In the genomic region with DNA sequence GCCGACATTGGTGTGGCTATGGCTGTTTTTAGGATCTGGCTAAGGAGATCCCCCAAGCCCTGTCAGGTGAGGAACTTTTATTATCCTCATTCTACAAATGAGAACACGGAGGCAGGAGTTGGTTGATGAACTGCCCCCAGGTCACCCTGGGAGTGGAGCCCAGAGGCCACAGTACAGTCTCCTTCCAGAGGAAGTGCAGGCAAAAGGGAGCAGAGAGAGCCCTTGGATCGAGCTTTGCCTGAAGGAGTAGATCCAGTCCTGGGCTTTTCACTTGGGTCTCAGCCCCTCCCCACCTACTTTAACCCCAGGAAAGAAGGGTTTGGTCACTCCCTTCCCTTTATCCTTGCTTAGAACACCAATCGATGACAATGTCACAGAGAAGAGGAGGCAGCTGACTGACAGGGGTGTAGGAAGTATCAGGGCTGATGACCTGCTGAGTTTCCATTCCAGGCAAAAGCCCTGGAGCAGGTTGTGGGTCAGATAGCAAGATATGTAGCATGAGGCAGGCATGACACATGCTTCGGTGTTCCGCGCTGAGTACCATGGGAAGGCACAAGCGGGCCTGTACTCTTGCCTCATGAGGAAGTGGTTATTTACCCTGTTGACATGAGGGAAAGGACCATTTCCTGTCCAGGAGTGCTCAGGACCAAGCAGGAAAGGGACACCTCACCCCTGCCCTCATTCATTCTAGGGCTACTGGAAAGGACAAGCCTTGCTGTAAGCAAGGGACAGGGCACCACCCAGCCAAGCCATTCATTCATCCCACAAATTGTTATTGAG, we compare ENCODE assay signal across 18 cellular contexts. TPM values are rescaled to one million over a fixed set of nuclear protein-coding genes. Genes with fewer than 3 reads are reported as not detected.
DNase-seq lines count a peak whose midpoint lies in the region; ATAC-seq, FAIRE-seq and TF ChIP-seq lines count a peak whose summit lies in the region.
"Had no signal": no experiment of that assay in that cellular context is flagged by ENCODE, and none has a peak within 500 bp of the region (broad histone marks: within the 10 kb centered on the region; RNA-seq: fewer than 3 reads in every experiment).

No MANE protein-coding gene starts in this region.

- no peak overlapping the region for H3K56ac ChIP-seq in H1 (replicated peaks; ENCODE audit: insufficient read length, low read depth, low read length)

- no peak overlapping the region for H3K23ac ChIP-seq in H1 (ENCODE audit: insufficient read length)

- H3K27me3 Mint-ChIP-seq in neural crest cell (ENCODE audit: low read depth) = no peaks in the 10 kb centered on the region

- no peak overlapping the region for H2AK5ac ChIP-seq in H1 (ENCODE audit: low read depth, low read length)

- no peaks in the 10 kb centered on the region for H3K79me1 ChIP-seq in H1 (ENCODE audit: low read depth, low read length)

- POLR2A ChIA-PET in H1 (lab: Charles Lee; ENCODE audit: partially characterized antibody) = no interaction called here

- no peak for TF ChIP-seq POLR2A in H1 (IDR thresholded peaks at IDR 0.05; ENCODE audit: control extremely low read depth in 1 of 2, low read depth in 2 of 2, low read length in 2 of 2)
- no peak for TF ChIP-seq POLR2A in Peyer's patch (IDR thresholded peaks at IDR 0.05)

- H3K27me3 ChIP-seq in H1 (replicated peaks in 1 of 4; ENCODE audit: control insufficient read depth in 3 of 4, extremely low read depth in 1 of 4, insufficient read depth in 3 of 4, low read length in 3 of 4) (no peaks in the 10 kb centered on the region; a peak in 1 of 7 replicates), Peyer's patch (no peaks in the 10 kb centered on the region)
- H3K27me3 ChIP-seq: dorsolateral prefrontal cortex had no signal

- H2BK15ac ChIP-seq in H1 (ENCODE audit: low read length) = no peak overlapping the region; the same call in 1 of the 2 replicates

- H3K18ac ChIP-seq in H1 (ENCODE audit: extremely low read depth, low read length) = no peak overlapping the region

- peak overlapping the region; percentile 38; the same call in 1 of the 2 replicates for H2AFZ ChIP-seq in H1 (ENCODE audit: low read length)

- H3K9me3 ChIP-seq in H1 (ENCODE audit: insufficient read depth in 2 of 2, low read depth in 1 of 2, low read length in 1 of 2) (no peaks in the 10 kb centered on the region), Peyer's patch (no peaks in the 10 kb centered on the region)

- H2BK5ac ChIP-seq in H1 (ENCODE audit: low read depth, low read length) = no peak overlapping the region

- TF ChIP-seq EP300 in H1 (IDR thresholded peaks at IDR 0.05; ENCODE audit: borderline replicate concordance in 1 of 2, low read depth in 2 of 2, low read length in 2 of 2) = no peak

- no peak overlapping the region for H3K9ac ChIP-seq in H1 (replicated peaks in 1 of 4; ENCODE audit: extremely low read depth in 1 of 4, low read depth in 3 of 4, low read length in 3 of 4)

- WGBS in H1 (ENCODE audit: extremely low coverage in 1 of 2, insufficient coverage in 1 of 2, insufficient read length in 1 of 2, insufficient replicate concordance in 2 of 2, low coverage in 1 of 2, low lambda C conversion rate in 2 of 2, missing lambda C conversion rate in 1 of 2), 2 experiments = 91% methylated on average over 8 of the region's 8 CpGs; no CpG with 5 or more reads in 1 of the 2 experiments

- no peak for ATAC-seq in GM18870 (IDR thresholded peaks at IDR 0.05; ENCODE audit: unreplicated experiment)
- ATAC-seq: activated naive CD8-positive, alpha-beta T cell treated with anti-CD3 and anti-CD28 coated beads, Interleukin-2, amount 50 U/mL, for 24 hours; naive thymus-derived CD8-positive, alpha-beta T cell had no signal

- H3K9me3 Mint-ChIP-seq in neural crest cell = no peaks in the 10 kb centered on the region
- H3K9me3 Mint-ChIP-seq: activated naive CD8-positive, alpha-beta T cell treated with anti-CD3 and anti-CD28 coated beads, Interleukin-2, amount 50 U/mL, for 24 hours; activated T-cell treated with anti-CD3 and anti-CD28 coated beads, Interleukin-2, amount 50 U/mL, for 24 hours; IgD-negative memory B cell; naive thymus-derived CD8-positive, alpha-beta T cell had no signal

- no peak overlapping the region for H4K5ac ChIP-seq in H1 (ENCODE audit: insufficient read length, low read depth, low read length)

- peak overlapping the region; percentile 27 for H3K27ac Mint-ChIP-seq in neural crest cell (ENCODE audit: unreplicated experiment)
- H3K27ac Mint-ChIP-seq: activated naive CD8-positive, alpha-beta T cell treated with anti-CD3 and anti-CD28 coated beads, Interleukin-2, amount 50 U/mL, for 24 hours; activated T-cell treated with anti-CD3 and anti-CD28 coated beads, Interleukin-2, amount 50 U/mL, for 24 hours; IgD-negative memory B cell; naive thymus-derived CD8-positive, alpha-beta T cell had no signal

- no peaks in the 10 kb centered on the region for H3K79me2 ChIP-seq in H1 (ENCODE audit: control insufficient read depth in 1 of 2, insufficient read depth in 2 of 2, low read length in 2 of 2)

- no peak overlapping the region for H3K4me3 Mint-ChIP-seq in neural crest cell
- H3K4me3 Mint-ChIP-seq: activated naive CD8-positive, alpha-beta T cell treated with anti-CD3 and anti-CD28 coated beads, Interleukin-2, amount 50 U/mL, for 24 hours; activated T-cell treated with anti-CD3 and anti-CD28 coated beads, Interleukin-2, amount 50 U/mL, for 24 hours; IgD-negative memory B cell; naive thymus-derived CD8-positive, alpha-beta T cell had no signal

- no peaks in the 10 kb centered on the region for H3K36me3 Mint-ChIP-seq in neural crest cell (ENCODE audit: low read depth)
- H3K36me3 Mint-ChIP-seq: IgD-negative memory B cell; naive thymus-derived CD8-positive, alpha-beta T cell had no signal

- H2BK20ac ChIP-seq in H1 (ENCODE audit: low read length) = no peak overlapping the region

- H3K27ac ChIP-seq in H1 (ENCODE audit: low read depth, low read length) = no peak overlapping the region
- H3K27ac ChIP-seq in Peyer's patch = no peak overlapping the region
- H3K27ac ChIP-seq: dorsolateral prefrontal cortex had no signal

- no peak overlapping the region for H2BK120ac ChIP-seq in H1 (replicated peaks; ENCODE audit: low read depth, low read length)

- TF ChIP-seq CTCF in H1 (IDR thresholded peaks at IDR 0.05; ENCODE audit: control extremely low read depth in 1 of 3, insufficient read depth in 1 of 3, low read depth in 1 of 3, low read length in 3 of 3) (no peak), neural crest cell (conservative IDR thresholded peaks at IDR 0.05) (no peak), Peyer's patch (IDR thresholded peaks at IDR 0.05) (no peak)

- no peaks in the 10 kb centered on the region for H4K20me1 ChIP-seq in H1 (replicated peaks in 1 of 2; ENCODE audit: control insufficient read depth in 1 of 2, insufficient read depth in 2 of 2, low read length in 2 of 2)

- no peak overlapping the region for H3K4ac ChIP-seq in H1 (replicated peaks; ENCODE audit: insufficient read length, low read depth, low read length)

- H2BK12ac ChIP-seq in H1 (ENCODE audit: low read depth, low read length) = no peak overlapping the region

- no peaks in the 10 kb centered on the region for H3K23me2 ChIP-seq in H1 (ENCODE audit: low read depth, low read length)

- H3K4me3 ChIP-seq in H1 (ENCODE audit: extremely low read depth in 1 of 4, insufficient read depth in 2 of 4, low read depth in 3 of 4, low read length in 4 of 4) = no peak overlapping the region
- H3K4me3 ChIP-seq in Peyer's patch = no peak overlapping the region
- H3K4me3 ChIP-seq: dorsolateral prefrontal cortex had no signal

- H3K14ac ChIP-seq in H1 (ENCODE audit: insufficient read length) = no peak overlapping the region

- H3K4me1 ChIP-seq in H1 (replicated peaks in 1 of 4; ENCODE audit: control insufficient read depth in 3 of 4, insufficient read depth in 4 of 4, low read length in 3 of 4) (no peaks in the 10 kb centered on the region; a peak in 1 of 7 replicates), Peyer's patch (no peaks in the 10 kb centered on the region)

- H4K91ac ChIP-seq in H1 (replicated peaks; ENCODE audit: insufficient read length, low read length) = no peak overlapping the region

- TF ChIP-seq RAD21 in H1 (IDR thresholded peaks at IDR 0.05 in 1 of 2, conservative IDR thresholded peaks at IDR 0.05 in 1 of 2; ENCODE audit: low read depth in 2 of 2, low read length in 2 of 2) = no peak

- H3K4me1 Mint-ChIP-seq in neural crest cell = no peaks in the 10 kb centered on the region
- H3K4me1 Mint-ChIP-seq: activated naive CD8-positive, alpha-beta T cell treated with anti-CD3 and anti-CD28 coated beads, Interleukin-2, amount 50 U/mL, for 24 hours; IgD-negative memory B cell; naive thymus-derived CD8-positive, alpha-beta T cell had no signal

- DNase-seq in ELF-1 (ENCODE audit: low read depth, low spot score) (peak; percentile 34), NOMO-1 treated with DMSO at 0.1 percent for 48 hours (lab: John Stamatoyannopoulos, UW; ENCODE audit: unreplicated experiment) (peak; percentile 23), H1 (ENCODE audit: low read depth in 1 of 2, low spot score in 2 of 2) (no peak), neural crest cell (ENCODE audit: low read depth, low spot score) (no peak), SHP77 treated with DMSO at 0.1 percent for 48 hours (lab: John Stamatoyannopoulos, UW) (no peak), Peyer's patch (no peak)
- DNase-seq: activated naive CD8-positive, alpha-beta T cell treated with anti-CD3 and anti-CD28 coated beads, Interleukin-2, amount 50 U/mL, for 24 hours; activated T-cell treated with anti-CD3 and anti-CD28 coated beads, Interleukin-2, amount 50 U/mL, for 24 hours; C1 segment of cervical spinal cord; dorsolateral prefrontal cortex; naive thymus-derived CD8-positive, alpha-beta T cell; NCI-H146; NCI-H774; retina; stimulated activated naive CD4-positive, alpha-beta T cell had no signal

- CTCF ChIA-PET in H1 (lab: Charles Lee; ENCODE audit: partially characterized antibody) = interaction anchor here (0.7 to 2.5 kb wide), 4 partner anchors 14 to 36 kb away, joined by 3 to 13 read pairs (median 4); no protein-coding TSS in a partner anchor

- H4K8ac ChIP-seq in H1 (ENCODE audit: extremely low read depth, insufficient read depth, low read length) = no peak overlapping the region

- no peaks in the 10 kb centered on the region for H3K36me3 ChIP-seq in H1 (ENCODE audit: control insufficient read depth in 2 of 4, insufficient read depth in 4 of 4, low read length in 3 of 4)
- no peaks in the 10 kb centered on the region for H3K36me3 ChIP-seq in Peyer's patch

- no peak overlapping the region for H3K4me2 ChIP-seq in H1 (ENCODE audit: insufficient read depth in 1 of 2, low read depth in 2 of 2, low read length in 2 of 2)

- no peak for FAIRE-seq in H1 (lab: Jason Lieb, UNC)
- FAIRE-seq: frontal cortex had no signal

RNA-seq across cellular contexts. Expression of gene PLA2G4D, which starts 5.8 kb away (rescaled TPM):
- total RNA-seq in H1 (2021; fragmentation: NEBNext Ultra II Directional; extraction: Animal tissue kit (Norgen Biotek cat#: 25700)) = 0.07 and 0.33 TPM in 2 replicates
- polyA plus RNA-seq in H1 (2011; rRNA removed) = 0.18 and 0.20 TPM in 2 replicates
- 0.14 TPM for polyA plus RNA-seq in H1 (2011; cell fraction: cytosol; rRNA removed)
- 0.67 TPM for polyA plus RNA-seq in H1 (2011; cell fraction: nucleus; rRNA removed)
- 0.06 to 0.13 TPM (median 0.09 TPM) in 3 of 4 replicates, not detected in the other for polyA plus RNA-seq in H1 (2012, experiment 1 of 2)
- polyA plus RNA-seq in H1 (2012, experiment 2 of 2) = 0.09 TPM
- polyA plus RNA-seq in H1 (2013, experiment 1 of 2) = 0.10 TPM
- 0.06 TPM for polyA plus RNA-seq in H1 (2013, experiment 2 of 2)
- 0.22 TPM in 1 of 2 replicates, not detected in the other for polyA minus RNA-seq in H1 (2011; rRNA and poly(A)+ RNA removed)
- not detected for polyA minus RNA-seq in H1 (2011; cell fraction: cytosol; rRNA and poly(A)+ RNA removed)
- 0.30 TPM for polyA minus RNA-seq in H1 (2011; cell fraction: nucleus; rRNA and poly(A)+ RNA removed)
- total RNA-seq in neural crest cell = not detected in 2 replicates
- total RNA-seq in Peyer's patch = not detected
- total RNA-seq: naive thymus-derived CD8-positive, alpha-beta T cell had no signal
- polyA plus RNA-seq: IgD-negative memory B cell; naive thymus-derived CD8-positive, alpha-beta T cell had no signal

RNA-seq across cellular contexts. Expression of gene PLA2G4F, which starts 56.2 kb away (rescaled TPM):
- total RNA-seq in H1 (2021; fragmentation: NEBNext Ultra II Directional; extraction: Animal tissue kit (Norgen Biotek cat#: 25700)) = not detected in 2 replicates
- not detected in 2 replicates for polyA plus RNA-seq in H1 (2011; rRNA removed)
- polyA plus RNA-seq in H1 (2011; cell fraction: cytosol; rRNA removed) = not detected
- not detected for polyA plus RNA-seq in H1 (2011; cell fraction: nucleus; rRNA removed)
- not detected in 4 replicates for polyA plus RNA-seq in H1 (2012, experiment 1 of 2)
- not detected for polyA plus RNA-seq in H1 (2012, experiment 2 of 2)
- polyA plus RNA-seq in H1 (2013, experiment 1 of 2) = not detected
- 0.04 TPM for polyA plus RNA-seq in H1 (2013, experiment 2 of 2)
- polyA minus RNA-seq in H1 (2011; rRNA and poly(A)+ RNA removed) = not detected in 2 replicates
- polyA minus RNA-seq in H1 (2011; cell fraction: cytosol; rRNA and poly(A)+ RNA removed) = not detected
- polyA minus RNA-seq in H1 (2011; cell fraction: nucleus; rRNA and poly(A)+ RNA removed) = not detected
- not detected in 2 replicates for total RNA-seq in neural crest cell
- 10 to 100 TPM in 3 of 4 donors, 1 to 10 TPM in 1; 7.4 to 45.2 (median 36.6) TPM for total RNA-seq in Peyer's patch
- total RNA-seq: frontal cortex; naive thymus-derived CD8-positive, alpha-beta T cell had no signal
- polyA plus RNA-seq: IgD-negative memory B cell had no signal

Comparison
In these comparisons a context has a peak if more than half of its experiments do, and no peak if none do; other contexts are left out.
1. DNase-seq: peak in ELF-1 (single experiment) and NOMO-1 treated with DMSO at 0.1 percent for 48 hours (single experiment); none in H1 (0 of 2), neural crest cell (single experiment), SHP77 treated with DMSO at 0.1 percent for 48 hours (single experiment) and Peyer's patch (0 of 3).